In the genomic region with DNA sequence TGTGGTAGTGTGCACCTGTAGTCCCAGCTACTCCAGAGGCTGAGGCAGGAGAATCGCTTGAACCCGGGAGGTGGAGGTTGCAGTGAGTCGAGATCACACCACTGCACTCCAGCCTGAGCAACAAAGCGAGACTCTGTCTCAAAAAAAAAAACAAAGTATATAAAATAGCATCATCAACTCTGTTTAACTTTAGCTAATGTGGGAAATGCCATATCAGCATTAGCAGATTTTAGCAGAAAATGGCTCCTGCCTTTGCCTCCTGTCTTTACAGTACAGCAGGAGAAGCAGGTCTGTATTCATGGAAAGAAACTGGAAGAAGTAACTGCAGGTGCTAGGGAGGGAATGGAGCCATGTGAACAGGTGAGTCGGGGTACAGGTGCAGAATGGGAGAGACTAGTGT, we compare ENCODE assay signal across 1 cellular context. TPM values are rescaled to one million over a fixed set of nuclear protein-coding genes. Genes with fewer than 3 reads are reported as not detected.
"Had no signal": no experiment of that assay in that cellular context is flagged by ENCODE, and none has a peak within 500 bp of the region (broad histone marks: within the 10 kb centered on the region; RNA-seq: fewer than 3 reads in every experiment).

No MANE protein-coding gene starts in this region.

RNA-seq across cellular contexts. Expression of a gene that starts 52.6 kb away (rescaled TPM):
- total RNA-seq: SJCRH30 had no signal
